Comparison of ENCODE assay signal across 24 cellular contexts in genomic region chr17:71455219-71455618, GRCh38.
A peak's percentile ranks its signal among the peaks of the same experiment; 100 is the strongest.
DNase-seq lines count a peak whose midpoint lies in the region; ATAC-seq, FAIRE-seq and TF ChIP-seq lines count a peak whose summit lies in the region.
"Had no signal": no experiment of that assay in that cellular context is flagged by ENCODE, and none has a peak within 500 bp of the region (broad histone marks: within the 10 kb centered on the region; RNA-seq: fewer than 3 reads in every experiment).

No MANE protein-coding gene starts in this region.

- TF ChIP-seq CTCF in bronchial epithelial cell (IDR thresholded peaks at IDR 0.05; ENCODE audit: insufficient read depth, low read length, severe bottlenecking) = no peak

- DNase-seq in DMS53 (lab: John Stamatoyannopoulos, UW) (peak; percentile 3), DMS53 treated with DMSO at 0.1 percent for 48 hours (lab: John Stamatoyannopoulos, UW; ENCODE audit: unreplicated experiment) (no peak), SK-N-DZ (ENCODE audit: low spot score) (peak; percentile 85), bronchial epithelial cell (ENCODE audit: low read depth) (peak; percentile 29)
- DNase-seq in activated CD4-positive, alpha-beta T cell treated with anti-CD3 and anti-CD28 coated beads, Interleukin-2, amount 10 ng/mL, durations not matched to agents 7 days and 5 days = no peak
- DNase-seq in natural killer cell treated with Interleukin-12 subunit alpha and Interleukin-12 subunit beta and Interleukin-15 and Interleukin-18, amount 100 ng/mL, for 72 hours (ENCODE audit: low spot score) = no peak
- DNase-seq: ACHN; AML-193; BE2C; CD4-positive, alpha-beta T cell; CD8-positive, alpha-beta memory T cell; DMS 273 treated with DMSO at 0.1 percent for 48 hours; DND-41; GOT3; HFFc6 had no signal

- H3K36me3 Mint-ChIP-seq in activated CD4-positive, alpha-beta T cell treated with anti-CD3 and anti-CD28 coated beads, Interleukin-2, amount 10 ng/mL, durations not matched to agents 7 days and 5 days (ENCODE audit: low read depth) = no peaks in the 10 kb centered on the region
- H3K36me3 Mint-ChIP-seq in natural killer cell treated with Interleukin-12 subunit alpha and Interleukin-12 subunit beta and Interleukin-15 and Interleukin-18, amount 100 ng/mL, for 72 hours = no peaks in the 10 kb centered on the region
- H3K36me3 Mint-ChIP-seq: CD14-positive monocyte; CD8-positive, alpha-beta memory T cell had no signal

- no peaks in the 10 kb centered on the region for H3K27me3 ChIP-seq in bronchial epithelial cell (ENCODE audit: control insufficient read depth, insufficient read depth, low read length)
- H3K27me3 ChIP-seq: BE2C; BLaER1 treated with 17β-estradiol and CSF1 and Interleukin-3, amounts not matched to agents 10 nM and 100 nM had no signal

- peaks cover 6% of the 10 kb centered on the region for H3K9me3 Mint-ChIP-seq in activated CD4-positive, alpha-beta T cell treated with anti-CD3 and anti-CD28 coated beads, Interleukin-2, amount 10 ng/mL, durations not matched to agents 7 days and 5 days
- H3K9me3 Mint-ChIP-seq in natural killer cell treated with Interleukin-12 subunit alpha and Interleukin-12 subunit beta and Interleukin-15 and Interleukin-18, amount 100 ng/mL, for 72 hours = peaks cover 3% of the 10 kb centered on the region
- H3K9me3 Mint-ChIP-seq: CD14-positive monocyte; CD4-positive, alpha-beta T cell; HFFc6 had no signal

- H3K27ac Mint-ChIP-seq in activated CD4-positive, alpha-beta T cell treated with anti-CD3 and anti-CD28 coated beads, Interleukin-2, amount 10 ng/mL, durations not matched to agents 7 days and 5 days = no peak overlapping the region
- no peak overlapping the region for H3K27ac Mint-ChIP-seq in natural killer cell treated with Interleukin-12 subunit alpha and Interleukin-12 subunit beta and Interleukin-15 and Interleukin-18, amount 100 ng/mL, for 72 hours
- H3K27ac Mint-ChIP-seq: CD14-positive monocyte; CD4-positive, alpha-beta T cell; CD8-positive, alpha-beta memory T cell; HFFc6 had no signal

- no peak for ATAC-seq in HG03095 (IDR thresholded peaks at IDR 0.05; ENCODE audit: unreplicated experiment)
- no peak for ATAC-seq in natural killer cell treated with Interleukin-12 subunit alpha and Interleukin-12 subunit beta and Interleukin-15 and Interleukin-18, amount 100 ng/mL, for 72 hours
- ATAC-seq in HG02642 (IDR thresholded peaks at IDR 0.05; ENCODE audit: poor library complexity, unreplicated experiment) = no peak
- ATAC-seq: A549 had no signal

- H3K27me3 Mint-ChIP-seq in activated CD4-positive, alpha-beta T cell treated with anti-CD3 and anti-CD28 coated beads, Interleukin-2, amount 10 ng/mL, durations not matched to agents 7 days and 5 days = no peaks in the 10 kb centered on the region
- H3K27me3 Mint-ChIP-seq in natural killer cell treated with Interleukin-12 subunit alpha and Interleukin-12 subunit beta and Interleukin-15 and Interleukin-18, amount 100 ng/mL, for 72 hours = no peaks in the 10 kb centered on the region
- H3K27me3 Mint-ChIP-seq: CD4-positive, alpha-beta T cell; CD8-positive, alpha-beta memory T cell had no signal

- no peaks in the 10 kb centered on the region for H3K4me1 Mint-ChIP-seq in activated CD4-positive, alpha-beta T cell treated with anti-CD3 and anti-CD28 coated beads, Interleukin-2, amount 10 ng/mL, durations not matched to agents 7 days and 5 days
- no peaks in the 10 kb centered on the region for H3K4me1 Mint-ChIP-seq in natural killer cell treated with Interleukin-12 subunit alpha and Interleukin-12 subunit beta and Interleukin-15 and Interleukin-18, amount 100 ng/mL, for 72 hours (ENCODE audit: low read depth in 2 of 2)
- H3K4me1 Mint-ChIP-seq: CD14-positive monocyte; CD8-positive, alpha-beta memory T cell had no signal

- H3K4me3 ChIP-seq in bronchial epithelial cell (ENCODE audit: low read depth, low read length) = no peak overlapping the region
- H3K4me3 ChIP-seq: A549; BLaER1 treated with 17β-estradiol and CSF1 and Interleukin-3, amounts not matched to agents 10 nM and 100 nM; HAP-1 had no signal

- no peak for FAIRE-seq in bronchial epithelial cell (lab: Jason Lieb, UNC)
- FAIRE-seq: D721Med, G401.6, GM12892 had no signal

- CTCF ChIA-PET in activated CD4-positive, alpha-beta T cell treated with anti-CD3 and anti-CD28 coated beads, Interleukin-2, amount 10 ng/mL, durations not matched to agents 7 days and 5 days (lab: Charles Lee) = no interaction called here

- H3K36me3 ChIP-seq in bronchial epithelial cell (ENCODE audit: control insufficient read depth, insufficient read depth, low read length) = no peaks in the 10 kb centered on the region
- H3K36me3 ChIP-seq: BE2C; BLaER1 treated with 17β-estradiol and CSF1 and Interleukin-3, amounts not matched to agents 10 nM and 100 nM; HAP-1 had no signal

- H3K4me3 Mint-ChIP-seq in activated CD4-positive, alpha-beta T cell treated with anti-CD3 and anti-CD28 coated beads, Interleukin-2, amount 10 ng/mL, durations not matched to agents 7 days and 5 days = no peak overlapping the region
- H3K4me3 Mint-ChIP-seq in natural killer cell treated with Interleukin-12 subunit alpha and Interleukin-12 subunit beta and Interleukin-15 and Interleukin-18, amount 100 ng/mL, for 72 hours = no peak overlapping the region
- H3K4me3 Mint-ChIP-seq: CD14-positive monocyte; CD4-positive, alpha-beta T cell; CD8-positive, alpha-beta memory T cell; HFFc6 had no signal

- POLR2A ChIA-PET in activated CD4-positive, alpha-beta T cell treated with anti-CD3 and anti-CD28 coated beads, Interleukin-2, amount 10 ng/mL, durations not matched to agents 7 days and 5 days (lab: Charles Lee) = no interaction called here

Comparison
In these comparisons a context has a peak if more than half of its experiments do, and no peak if none do; other contexts are left out.
1. DNase-seq: peak in DMS53 (single experiment), SK-N-DZ (single experiment) and bronchial epithelial cell (single experiment); none in DMS53 treated with DMSO at 0.1 percent for 48 hours (single experiment), activated CD4-positive, alpha-beta T cell treated with anti-CD3 and anti-CD28 coated beads, Interleukin-2, amount 10 ng/mL, durations not matched to agents 7 days and 5 days (single experiment) and natural killer cell treated with Interleukin-12 subunit alpha and Interleukin-12 subunit beta and Interleukin-15 and Interleukin-18, amount 100 ng/mL, for 72 hours (single experiment).